ENCODE assay signal across 2 cellular contexts in the genomic region with DNA sequence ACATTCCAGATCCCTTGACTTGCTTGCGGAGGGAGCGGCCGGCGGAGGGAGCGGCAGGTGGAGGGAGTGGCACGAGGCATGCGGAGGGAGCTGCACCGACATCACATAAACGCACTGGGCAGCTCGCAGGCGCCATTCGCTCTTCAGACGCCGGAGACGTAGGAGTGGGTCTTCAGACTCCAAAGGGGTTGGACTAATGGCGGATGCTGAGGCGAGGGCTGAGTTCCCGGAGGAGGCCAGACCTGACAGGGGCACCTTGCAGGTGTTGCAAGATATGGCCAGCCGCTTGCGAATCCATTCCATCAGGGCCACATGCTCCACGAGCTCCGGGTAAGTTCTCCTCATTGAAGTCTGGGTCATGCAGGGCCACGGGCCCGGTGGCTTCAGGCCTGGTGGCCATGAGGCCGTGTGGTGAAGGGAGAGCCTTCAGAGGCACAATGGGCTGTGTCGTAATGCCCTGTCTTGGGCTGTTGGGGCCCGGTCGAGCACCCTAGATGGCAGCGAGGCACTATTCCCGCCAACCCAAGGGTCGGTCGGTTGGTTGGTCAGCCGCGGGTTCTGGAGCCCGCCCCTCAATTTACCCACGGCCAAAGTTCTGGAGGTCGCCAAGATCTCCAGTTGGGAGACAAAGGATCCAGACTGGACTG.
A peak's percentile ranks its signal among the peaks of the same experiment; 100 is the strongest.
TF ChIP-seq lines count a peak whose summit lies in the region.

A gene with protein sequence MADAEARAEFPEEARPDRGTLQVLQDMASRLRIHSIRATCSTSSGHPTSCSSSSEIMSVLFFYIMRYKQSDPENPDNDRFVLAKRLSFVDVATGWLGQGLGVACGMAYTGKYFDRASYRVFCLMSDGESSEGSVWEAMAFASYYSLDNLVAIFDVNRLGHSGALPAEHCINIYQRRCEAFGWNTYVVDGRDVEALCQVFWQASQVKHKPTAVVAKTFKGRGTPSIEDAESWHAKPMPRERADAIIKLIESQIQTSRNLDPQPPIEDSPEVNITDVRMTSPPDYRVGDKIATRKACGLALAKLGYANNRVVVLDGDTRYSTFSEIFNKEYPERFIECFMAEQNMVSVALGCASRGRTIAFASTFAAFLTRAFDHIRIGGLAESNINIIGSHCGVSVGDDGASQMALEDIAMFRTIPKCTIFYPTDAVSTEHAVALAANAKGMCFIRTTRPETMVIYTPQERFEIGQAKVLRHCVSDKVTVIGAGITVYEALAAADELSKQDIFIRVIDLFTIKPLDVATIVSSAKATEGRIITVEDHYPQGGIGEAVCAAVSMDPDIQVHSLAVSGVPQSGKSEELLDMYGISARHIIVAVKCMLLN (plus strand): TSS at position 132 of the 647 bp plus-strand sequence. CDS start 65 bp downstream, at position 197.

TF ChIP-seq in IMR-90, 13 proteins besides CTCF, POLR2A, EP300 and RAD21:
- TF ChIP-seq BHLHE40 (IDR thresholded peaks at IDR 0.05; ENCODE audit: low read depth, low read length) (no peak), SMC3 (IDR thresholded peaks at IDR 0.05; ENCODE audit: low read depth, low read length) (no peak), MAZ (IDR thresholded peaks at IDR 0.05; ENCODE audit: borderline replicate concordance, low read depth, low read length) (no peak), MXI1 (IDR thresholded peaks at IDR 0.05; ENCODE audit: borderline replicate concordance, low read depth, low read length) (no peak), NFE2L2 (IDR thresholded peaks at IDR 0.05; ENCODE audit: low read depth, low read length) (no peak), CHD1 (IDR thresholded peaks at IDR 0.05; ENCODE audit: low read depth, low read length) (no peak), RFX5 (IDR thresholded peaks at IDR 0.05; ENCODE audit: low read depth, low read length) (no peak), FOS (IDR thresholded peaks at IDR 0.05; ENCODE audit: low read depth, low read length) (no peak), CEBPB (IDR thresholded peaks at IDR 0.05; ENCODE audit: low read depth, low read length) (no peak), MAFK (IDR thresholded peaks at IDR 0.05; ENCODE audit: low read depth, low read length) (no peak), RCOR1 (IDR thresholded peaks at IDR 0.05; ENCODE audit: insufficient replicate concordance, low read length) (no peak)
- TF ChIP-seq, protein P1, sequence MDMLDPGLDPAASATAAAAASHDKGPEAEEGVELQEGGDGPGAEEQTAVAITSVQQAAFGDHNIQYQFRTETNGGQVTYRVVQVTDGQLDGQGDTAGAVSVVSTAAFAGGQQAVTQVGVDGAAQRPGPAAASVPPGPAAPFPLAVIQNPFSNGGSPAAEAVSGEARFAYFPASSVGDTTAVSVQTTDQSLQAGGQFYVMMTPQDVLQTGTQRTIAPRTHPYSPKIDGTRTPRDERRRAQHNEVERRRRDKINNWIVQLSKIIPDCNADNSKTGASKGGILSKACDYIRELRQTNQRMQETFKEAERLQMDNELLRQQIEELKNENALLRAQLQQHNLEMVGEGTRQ (IDR thresholded peaks at IDR 0.05; ENCODE audit: low read depth, low read length), result no peak
- TF ChIP-seq, protein P2, sequence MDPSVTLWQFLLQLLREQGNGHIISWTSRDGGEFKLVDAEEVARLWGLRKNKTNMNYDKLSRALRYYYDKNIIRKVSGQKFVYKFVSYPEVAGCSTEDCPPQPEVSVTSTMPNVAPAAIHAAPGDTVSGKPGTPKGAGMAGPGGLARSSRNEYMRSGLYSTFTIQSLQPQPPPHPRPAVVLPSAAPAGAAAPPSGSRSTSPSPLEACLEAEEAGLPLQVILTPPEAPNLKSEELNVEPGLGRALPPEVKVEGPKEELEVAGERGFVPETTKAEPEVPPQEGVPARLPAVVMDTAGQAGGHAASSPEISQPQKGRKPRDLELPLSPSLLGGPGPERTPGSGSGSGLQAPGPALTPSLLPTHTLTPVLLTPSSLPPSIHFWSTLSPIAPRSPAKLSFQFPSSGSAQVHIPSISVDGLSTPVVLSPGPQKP (IDR thresholded peaks at IDR 0.05; ENCODE audit: borderline replicate concordance, low read depth, low read length), result no peak

TF ChIP-seq in H1, 55 proteins besides CTCF, POLR2A, EP300 and RAD21:
- no peak for TF ChIP-seq KDM4A (IDR thresholded peaks at IDR 0.05; ENCODE audit: low read depth, low read length, severe bottlenecking)
- TF ChIP-seq, protein P3, sequence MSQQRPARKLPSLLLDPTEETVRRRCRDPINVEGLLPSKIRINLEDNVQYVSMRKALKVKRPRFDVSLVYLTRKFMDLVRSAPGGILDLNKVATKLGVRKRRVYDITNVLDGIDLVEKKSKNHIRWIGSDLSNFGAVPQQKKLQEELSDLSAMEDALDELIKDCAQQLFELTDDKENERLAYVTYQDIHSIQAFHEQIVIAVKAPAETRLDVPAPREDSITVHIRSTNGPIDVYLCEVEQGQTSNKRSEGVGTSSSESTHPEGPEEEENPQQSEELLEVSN (IDR thresholded peaks at IDR 0.05), result 0 out of 2 replicates have a peak, but pooled peaks have one; percentile 9
